In genomic region chr12:15497621-15498285, GRCh38 we compare ENCODE assay signal across 24 cellular contexts.
DNase-seq lines count a peak whose midpoint lies in the region; FAIRE-seq and TF ChIP-seq lines count a peak whose summit lies in the region.
"Had no signal": no experiment of that assay in that cellular context is flagged by ENCODE, and none has a peak within 500 bp of the region (broad histone marks: within the 10 kb centered on the region; RNA-seq: fewer than 3 reads in every experiment).

No MANE protein-coding gene starts in this region.

- peak overlapping the region; percentile 22 for H3K4me3 ChIP-seq in epithelial cell of proximal tubule (ENCODE audit: low read depth, low read length)
- H3K4me3 ChIP-seq: smooth muscle cell, suprapubic skin had no signal

- H3K9me3 Mint-ChIP-seq in CD14-positive monocyte: peaks cover 0 to 3% (median under 1%) of the 10 kb centered on the region in 7 donors
- no peaks in the 10 kb centered on the region for H3K9me3 Mint-ChIP-seq in osteocyte (ENCODE audit: unreplicated experiment)
- peaks cover 0 to 5% (median 0%) of the 10 kb centered on the region in 6 donors for H3K9me3 Mint-ChIP-seq in immature natural killer cell
- H3K9me3 Mint-ChIP-seq: activated CD4-positive, alpha-beta T cell treated with anti-CD3 and anti-CD28 coated beads, Interleukin-2, amount 10 ng/mL, durations not matched to agents 7 days and 5 days; activated T-helper 17 cell treated with anti-CD3 and anti-CD28 coated beads, Interleukin-2, amount 50 U/mL, for 72 hours had no signal

- TF ChIP-seq CTCF in CD14-positive monocyte (IDR thresholded peaks at IDR 0.05): no peak
- TF ChIP-seq CTCF in epithelial cell of proximal tubule (conservative IDR thresholded peaks at IDR 0.05; ENCODE audit: low read depth, low read length): no peak
- no peak for TF ChIP-seq CTCF in osteocyte (IDR thresholded peaks at IDR 0.05)

- H3K36me3 Mint-ChIP-seq in CD14-positive monocyte (no peaks in the 10 kb centered on the region), osteocyte (ENCODE audit: unreplicated experiment) (no peaks in the 10 kb centered on the region), immature natural killer cell (no peaks in the 10 kb centered on the region)
- H3K36me3 Mint-ChIP-seq: CD4-positive, CD25-positive, alpha-beta regulatory T cell; stimulated activated effector memory CD8-positive, alpha-beta T cell treated with anti-CD3 and anti-CD28 coated beads, Interleukin-12 subunit alpha, Interleukin-12 subunit beta, amount 100 ng/mL, for 72 hours had no signal

- DNase-seq in CD14-positive monocyte (ENCODE audit: low spot score) (no peak), HT1080 (ENCODE audit: low read depth) (peak; percentile 8), epithelial cell of proximal tubule (ENCODE audit: low read depth) (no peak), osteocyte (ENCODE audit: extremely low spot score, unreplicated experiment) (no peak), immature natural killer cell (no peak), H54 (ENCODE audit: insufficient read length, low spot score) (no peak), NCI-H345 (lab: John Stamatoyannopoulos, UW) (no peak)
- DNase-seq: activated CD4-positive, alpha-beta T cell treated with anti-CD3 and anti-CD28 coated beads, Interleukin-2, amount 10 ng/mL, durations not matched to agents 7 days and 5 days; aorta; CD4-positive, CD25-positive, alpha-beta regulatory T cell; glutamatergic neuron; left colon; mesendoderm; NCI-H1436 treated with DMSO at 0.1 percent for 48 hours; NCI-H2107; nucleus accumbens; stimulated activated CD4-positive, alpha-beta T cell treated with anti-CD3 and anti-CD28 coated beads, Interleukin-2, amount 100 ng/mL, for 24 hours; T-helper 17 cell had no signal

- H3K27me3 Mint-ChIP-seq in CD14-positive monocyte (ENCODE audit: low read depth in 3 of 3): peaks cover 0 to 5% (median 0%) of the 10 kb centered on the region in 3 donors
- H3K27me3 Mint-ChIP-seq in osteocyte (ENCODE audit: unreplicated experiment): peaks cover 39% of the 10 kb centered on the region
- H3K27me3 Mint-ChIP-seq in immature natural killer cell (ENCODE audit: low read depth in 3 of 3): peaks cover 0 to 9% (median 2%) of the 10 kb centered on the region in 3 donors
- H3K27me3 Mint-ChIP-seq: CD4-positive, CD25-positive, alpha-beta regulatory T cell had no signal

- FAIRE-seq in H54 (lab: Jason Lieb, UNC): no peak
- FAIRE-seq: D721Med had no signal

- H3K4me1 Mint-ChIP-seq in CD14-positive monocyte: peaks cover 16% of the 10 kb centered on the region
- H3K4me1 Mint-ChIP-seq in osteocyte (ENCODE audit: unreplicated experiment): peaks cover 21% of the 10 kb centered on the region
- no peaks in the 10 kb centered on the region for H3K4me1 Mint-ChIP-seq in immature natural killer cell
- H3K4me1 Mint-ChIP-seq: activated CD4-positive, alpha-beta T cell treated with anti-CD3 and anti-CD28 coated beads, Interleukin-2, amount 10 ng/mL, durations not matched to agents 7 days and 5 days; activated T-helper 17 cell treated with anti-CD3 and anti-CD28 coated beads, Interleukin-2, amount 50 U/mL, for 72 hours; stimulated activated effector memory CD8-positive, alpha-beta T cell treated with anti-CD3 and anti-CD28 coated beads, Interleukin-12 subunit alpha, Interleukin-12 subunit beta, amount 100 ng/mL, for 72 hours had no signal

- intact Hi-C loops in CD14-positive monocyte (cut with micrococcal nuclease): no loop called here

- H3K4me3 Mint-ChIP-seq in CD14-positive monocyte: peak overlapping the region; percentile 69 to 88
- peak overlapping the region; percentile 23 for H3K4me3 Mint-ChIP-seq in osteocyte (ENCODE audit: unreplicated experiment)
- no peak overlapping the region for H3K4me3 Mint-ChIP-seq in immature natural killer cell
- H3K4me3 Mint-ChIP-seq: activated CD4-positive, alpha-beta T cell treated with anti-CD3 and anti-CD28 coated beads, Interleukin-2, amount 10 ng/mL, durations not matched to agents 7 days and 5 days; activated naive CD4-positive, alpha-beta T cell treated with anti-CD3 and anti-CD28 coated beads, Interleukin-2, amount 50 U/mL, for 24 hours; activated T-helper 17 cell treated with anti-CD3 and anti-CD28 coated beads, Interleukin-2, amount 50 U/mL, for 72 hours; CD4-positive, CD25-positive, alpha-beta regulatory T cell; stimulated activated effector memory CD8-positive, alpha-beta T cell treated with anti-CD3 and anti-CD28 coated beads, Interleukin-12 subunit alpha, Interleukin-12 subunit beta, amount 100 ng/mL, for 72 hours; T-helper 17 cell had no signal

- no peak for TF ChIP-seq POLR2A in H54 (IDR thresholded peaks at IDR 0.05; ENCODE audit: low read depth, low read length)

- H3K27ac Mint-ChIP-seq in CD14-positive monocyte: peak overlapping the region in 6 of 7 donors; percentile 5 to 74 (median 64)
- peak overlapping the region; percentile 48 for H3K27ac Mint-ChIP-seq in osteocyte (ENCODE audit: unreplicated experiment)
- H3K27ac Mint-ChIP-seq in immature natural killer cell: no peak overlapping the region
- H3K27ac Mint-ChIP-seq: activated CD4-positive, alpha-beta T cell treated with anti-CD3 and anti-CD28 coated beads, Interleukin-2, amount 10 ng/mL, durations not matched to agents 7 days and 5 days; activated naive CD4-positive, alpha-beta T cell treated with anti-CD3 and anti-CD28 coated beads, Interleukin-2, amount 50 U/mL, for 24 hours; activated T-helper 17 cell treated with anti-CD3 and anti-CD28 coated beads, Interleukin-2, amount 50 U/mL, for 72 hours; CD4-positive, CD25-positive, alpha-beta regulatory T cell; stimulated activated effector memory CD8-positive, alpha-beta T cell treated with anti-CD3 and anti-CD28 coated beads, Interleukin-12 subunit alpha, Interleukin-12 subunit beta, amount 100 ng/mL, for 72 hours; T-helper 17 cell had no signal

Comparison
In these comparisons a context has a peak if more than half of its experiments do, and no peak if none do; other contexts are left out.
1. H3K27ac Mint-ChIP-seq: peak in CD14-positive monocyte (6 of 7) and osteocyte (single experiment); none in immature natural killer cell (0 of 6).
2. H3K4me3 Mint-ChIP-seq: peak in CD14-positive monocyte (2 of 2) and osteocyte (single experiment); none in immature natural killer cell (0 of 5).